ENCODE assay signal across 8 cellular contexts in the genomic region with DNA sequence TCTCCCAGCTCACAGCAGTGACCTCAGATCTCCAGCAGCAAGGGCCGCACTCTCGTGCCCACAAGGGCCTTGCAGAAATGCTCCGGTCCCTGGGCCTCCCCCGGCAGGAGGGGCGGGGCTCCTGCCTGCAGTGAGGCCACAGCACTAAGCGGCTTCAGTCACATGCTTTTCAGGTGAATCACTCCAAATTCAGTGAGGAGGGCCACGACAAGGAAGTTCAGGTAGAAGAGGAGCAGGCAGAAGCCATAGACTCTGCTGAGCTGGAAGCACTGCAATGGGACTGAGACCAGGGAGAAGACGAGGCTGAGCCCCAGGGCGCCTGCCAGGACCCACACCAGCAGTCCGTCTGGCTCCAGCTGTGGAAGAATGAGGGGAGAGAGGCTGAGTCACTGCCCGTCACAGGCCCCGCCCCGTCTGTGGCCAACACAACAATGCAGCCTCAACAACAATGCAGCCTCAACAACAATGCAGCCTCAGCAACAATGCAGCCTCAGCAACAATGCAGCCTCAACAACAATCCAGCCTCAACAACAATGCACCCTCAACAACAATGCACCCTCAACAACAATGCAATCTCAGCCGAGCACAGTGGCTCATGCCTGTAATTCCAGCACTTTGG. TPM values are rescaled to one million over a fixed set of nuclear protein-coding genes. Genes with fewer than 3 reads are reported as not detected.
DNase-seq lines count a peak whose midpoint lies in the region; ATAC-seq, FAIRE-seq and TF ChIP-seq lines count a peak whose summit lies in the region.

No MANE protein-coding gene starts in this region.

- ATAC-seq in activated T-cell treated with anti-CD3 and anti-CD28 coated beads, Interleukin-2, amount 50 U/mL, for 72 hours (replicated peaks in 1 of 2), result no peak
- ATAC-seq in K562 (peak; percentile 88), GM18520 (IDR thresholded peaks at IDR 0.05; ENCODE audit: unreplicated experiment) (no peak)
- no peak for ATAC-seq in activated CD8-positive, alpha-beta T cell treated with anti-CD3 and anti-CD28 coated beads, Interleukin-2, amount 10 ng/mL, durations not matched to agents 7 days and 5 days

- in situ Hi-C loops in K562 (cut with MboI), result no loop called here

- TF ChIP-seq EP300 in K562 (IDR thresholded peaks at IDR 0.05; ENCODE audit: low read length), result no peak
- TF ChIP-seq EP300 in suprapubic skin (IDR thresholded peaks at IDR 0.05), result no peak

- H3K9me1 ChIP-seq in K562 (ENCODE audit: control insufficient read depth, insufficient read depth, low read length), result no peaks in the 10 kb centered on the region

- no TSS peak for BruUV-seq in K562 (replicated peaks; lab: Mats Ljungman, UMichigan)

- peak overlapping the region in 1 of 2 experiments; percentile 77; a peak in 3 of 4 replicates for H3K9ac ChIP-seq in K562 (ENCODE audit: insufficient read depth in 1 of 2, low read depth in 2 of 2, low read length in 2 of 2)

- no peaks in the 10 kb centered on the region for H3K9me3 Mint-ChIP-seq in activated T-cell treated with anti-CD3 and anti-CD28 coated beads, Interleukin-2, amount 50 U/mL, for 72 hours
- H3K9me3 Mint-ChIP-seq in activated CD8-positive, alpha-beta T cell treated with anti-CD3 and anti-CD28 coated beads, Interleukin-2, amount 10 ng/mL, durations not matched to agents 7 days and 5 days (ENCODE audit: insufficient read depth), result no peaks in the 10 kb centered on the region

- H3K27me3 Mint-ChIP-seq in activated T-cell treated with anti-CD3 and anti-CD28 coated beads, Interleukin-2, amount 50 U/mL, for 72 hours (ENCODE audit: low read depth), result no peaks in the 10 kb centered on the region
- no peaks in the 10 kb centered on the region for H3K27me3 Mint-ChIP-seq in activated CD8-positive, alpha-beta T cell treated with anti-CD3 and anti-CD28 coated beads, Interleukin-2, amount 10 ng/mL, durations not matched to agents 7 days and 5 days (ENCODE audit: low read depth)

- POLR2A ChIA-PET in K562 (lab: Yijun Ruan, JAX), result no interaction called here
- POLR2A ChIA-PET in activated CD8-positive, alpha-beta T cell treated with anti-CD3 and anti-CD28 coated beads, Interleukin-2, amount 10 ng/mL, durations not matched to agents 7 days and 5 days (lab: Charles Lee), result no interaction called here

- CTCF ChIA-PET in K562 (lab: Yijun Ruan, JAX; ENCODE audit: low intra/inter-chr PET ratio), result no interaction called here
- CTCF ChIA-PET in activated CD8-positive, alpha-beta T cell treated with anti-CD3 and anti-CD28 coated beads, Interleukin-2, amount 10 ng/mL, durations not matched to agents 7 days and 5 days (lab: Charles Lee), result interaction anchor here (1.0 kb wide), 1 partner anchor 75 kb away, joined by 3 read pairs; no protein-coding TSS in a partner anchor

- no peak overlapping the region for H3K4me3 Mint-ChIP-seq in activated T-cell treated with anti-CD3 and anti-CD28 coated beads, Interleukin-2, amount 50 U/mL, for 72 hours
- H3K4me3 Mint-ChIP-seq in activated CD8-positive, alpha-beta T cell treated with anti-CD3 and anti-CD28 coated beads, Interleukin-2, amount 10 ng/mL, durations not matched to agents 7 days and 5 days, result no peak overlapping the region

- intact Hi-C loops in K562 (cut with micrococcal nuclease), result no loop called here

- WGBS in K562 (ENCODE audit: insufficient coverage, low coverage, missing lambda C conversion rate), result 21% methylated on average over 14 of the region's 14 CpGs
- WGBS in suprapubic skin, result 32% methylated on average over 14 of the region's 14 CpGs

- no peak for TF ChIP-seq POLR2A in K562 (conservative IDR thresholded peaks at IDR 0.05)
- no peak for TF ChIP-seq POLR2A in suprapubic skin (IDR thresholded peaks at IDR 0.05)

- peak overlapping the region; percentile 77 for H2AFZ ChIP-seq in K562 (ENCODE audit: low read depth, low read length)

- TF ChIP-seq CTCF in K562 (IDR thresholded peaks at IDR 0.05 in 2 of 3, conservative IDR thresholded peaks at IDR 0.05 in 1 of 3; ENCODE audit: insufficient read depth in 2 of 3, low read depth in 1 of 3, low read length in 3 of 3), result no peak
- TF ChIP-seq CTCF in suprapubic skin (IDR thresholded peaks at IDR 0.05), result no peak

- no peaks in the 10 kb centered on the region for H3K9me3 ChIP-seq in K562 (replicated peaks; ENCODE audit: control insufficient read depth, insufficient read depth, low read depth, low read length)
- H3K9me3 ChIP-seq in suprapubic skin, result no peaks in the 10 kb centered on the region

- DNase-seq in activated T-cell treated with anti-CD3 and anti-CD28 coated beads, Interleukin-2, amount 50 U/mL, for 72 hours, result no peak
- no peak for DNase-seq in activated T-cell treated with anti-CD3 and anti-CD28 coated beads, Interleukin-2, amount 50 U/mL, for 48 hours
- DNase-seq in K562 (ENCODE audit: extremely low read depth in 1 of 4, low spot score in 3 of 4) (peak; percentile 73 to 89 (median 84)), iPS-NIHi11 (ENCODE audit: low spot score) (peak; percentile 89), suprapubic skin (ENCODE audit: low spot score in 2 of 2) (no peak), NK-92 (lab: John Stamatoyannopoulos, UW; ENCODE audit: unreplicated experiment) (no peak)
- DNase-seq in activated CD8-positive, alpha-beta T cell treated with anti-CD3 and anti-CD28 coated beads, Interleukin-2, amount 10 ng/mL, durations not matched to agents 7 days and 5 days, result no peak

- H3K27me3 ChIP-seq in K562 (ENCODE audit: control insufficient read depth in 2 of 2, insufficient read depth in 2 of 2, low read length in 2 of 2) (no peaks in the 10 kb centered on the region), suprapubic skin (no peaks in the 10 kb centered on the region)

- H3K4me1 ChIP-seq in K562 (replicated peaks in 1 of 2; ENCODE audit: control insufficient read depth in 2 of 2, insufficient read depth in 2 of 2, low read length in 2 of 2) (peaks cover 30% of the 10 kb centered on the region in 2 experiments; a peak in 4 of 5 replicates), suprapubic skin (peaks cover 27% of the 10 kb centered on the region)

- H3K4me1 Mint-ChIP-seq in activated T-cell treated with anti-CD3 and anti-CD28 coated beads, Interleukin-2, amount 50 U/mL, for 72 hours (ENCODE audit: low read depth), result peaks cover 18% of the 10 kb centered on the region
- H3K4me1 Mint-ChIP-seq in activated CD8-positive, alpha-beta T cell treated with anti-CD3 and anti-CD28 coated beads, Interleukin-2, amount 10 ng/mL, durations not matched to agents 7 days and 5 days (ENCODE audit: low read depth), result peaks cover 20% of the 10 kb centered on the region

- H3K4me3 ChIP-seq in K562, result no peak overlapping the region
- H3K4me3 ChIP-seq in suprapubic skin, result no peak overlapping the region

- peaks cover 0 to 10% of the 10 kb centered on the region in 2 donors for H3K36me3 Mint-ChIP-seq in activated T-cell treated with anti-CD3 and anti-CD28 coated beads, Interleukin-2, amount 50 U/mL, for 72 hours (ENCODE audit: insufficient read depth in 2 of 2)
- H3K36me3 Mint-ChIP-seq in activated CD8-positive, alpha-beta T cell treated with anti-CD3 and anti-CD28 coated beads, Interleukin-2, amount 10 ng/mL, durations not matched to agents 7 days and 5 days (ENCODE audit: low read depth), result peaks cover 25% of the 10 kb centered on the region

- FAIRE-seq in K562 (lab: Jason Lieb, UNC), result peak; percentile 96

- H3K27ac Mint-ChIP-seq in activated T-cell treated with anti-CD3 and anti-CD28 coated beads, Interleukin-2, amount 50 U/mL, for 72 hours, result peak overlapping the region; percentile 46
- no peak overlapping the region for H3K27ac Mint-ChIP-seq in activated CD8-positive, alpha-beta T cell treated with anti-CD3 and anti-CD28 coated beads, Interleukin-2, amount 10 ng/mL, durations not matched to agents 7 days and 5 days

- no peaks in the 10 kb centered on the region for H4K20me1 ChIP-seq in K562 (replicated peaks; ENCODE audit: control insufficient read depth, insufficient read depth, low read length)

- H3K27ac ChIP-seq in K562 (ENCODE audit: extremely low read depth, low read depth, low read length), result peak overlapping the region; percentile 58; the same call in 2 of the 3 replicates
- H3K27ac ChIP-seq in suprapubic skin, result peak overlapping the region; percentile 64

- no peak for TF ChIP-seq RAD21 in K562 (CRISPR knock-in tag; conservative IDR thresholded peaks at IDR 0.05 in 1 of 2, IDR thresholded peaks at IDR 0.05 in 1 of 2)

- peak overlapping the region; percentile 68 for H3K4me2 ChIP-seq in K562 (ENCODE audit: insufficient read depth, low read length)

- H3K36me3 ChIP-seq in K562 (ENCODE audit: control insufficient read depth, insufficient read depth, low read length) (peaks cover 27% of the 10 kb centered on the region; the same call in 2 of the 3 replicates), suprapubic skin (peaks cover 38% of the 10 kb centered on the region)

- no peaks in the 10 kb centered on the region for H3K79me2 ChIP-seq in K562 (ENCODE audit: control insufficient read depth, insufficient read depth, low read length)

RNA-seq across cellular contexts. Expression of gene SLC8B1, which starts 35.2 kb away (rescaled TPM):
- 10 to 100 TPM; 25.9 to 27.4 TPM for total RNA-seq in activated T-cell treated with anti-CD3 and anti-CD28 coated beads, Interleukin-2, amount 50 U/mL, for 72 hours
- total RNA-seq in K562 (2011; cell fraction: chromatin; rRNA removed; ENCODE audit: low replicate concordance), result 58.8 and 108 TPM in 2 replicates
- total RNA-seq in K562 (2011; cell fraction: nucleolus; rRNA removed), result 66.5 and 71.5 TPM in 2 replicates
- total RNA-seq in K562 (2011; cell fraction: nucleoplasm; rRNA removed), result 58.5 and 61.2 TPM in 2 replicates
- total RNA-seq in K562 (2014; rRNA removed) (18.5 and 26.3 TPM in 2 replicates), K562 (2014; rRNA removed; fragmentation: Illumina TruSeq; extraction: Trizol) (12.6 and 18.1 TPM in 2 replicates), K562 (2015; rRNA removed; fragmentation: Illumina TruSeq; extraction: Trizol) (21.0 and 21.2 TPM in 2 replicates), K562 (2021) (31.8 and 34.1 TPM in 2 replicates), suprapubic skin (10 to 100 TPM; 29.1 to 70.2 (median 34.9) TPM)
- polyA plus RNA-seq in K562 (2011; rRNA removed) (18.2 and 25.0 TPM in 2 replicates), K562 (2014; fragmentation: Illumina TruSeq; extraction: Trizol) (23.0 and 24.1 TPM in 2 replicates), K562 (2014; fragmentation: Nextera tagmentation; extraction: Ambion mirVana) (under 1 TPM; 0.86 to 0.87 TPM), K562 (2014; rRNA removed) (25.2 and 26.5 TPM in 2 replicates)
- polyA plus RNA-seq in K562 (2011; cell fraction: cytosol; rRNA removed), result 35.8 and 50.0 TPM in 2 replicates
- 70.2 and 99.8 TPM in 2 replicates for polyA plus RNA-seq in K562 (2011; cell fraction: nucleus; rRNA removed)
- 20.5 and 24.5 TPM in 2 replicates for polyA plus RNA-seq in K562 (2012)
- polyA minus RNA-seq in K562 (2011; rRNA and poly(A)+ RNA removed), result 19.1 and 29.2 TPM in 2 replicates
- 18.6 and 20.4 TPM in 2 replicates for polyA minus RNA-seq in K562 (2011; cell fraction: cytosol; rRNA and poly(A)+ RNA removed)
- polyA minus RNA-seq in K562 (2011; cell fraction: nucleus; rRNA and poly(A)+ RNA removed), result 27.6 and 36.0 TPM in 2 replicates
- total RNA-seq in activated CD8-positive, alpha-beta T cell treated with anti-CD3 and anti-CD28 coated beads, Interleukin-2, amount 10 ng/mL, durations not matched to agents 7 days and 5 days, result 10 to 100 TPM; 23.8 to 24.7 TPM

RNA-seq across cellular contexts. Expression of gene PLBD2, which starts 58.7 kb away (rescaled TPM):
- total RNA-seq in activated T-cell treated with anti-CD3 and anti-CD28 coated beads, Interleukin-2, amount 50 U/mL, for 72 hours, result 10 to 100 TPM; 13.2 to 14.7 TPM
- 26.2 and 43.8 TPM in 2 replicates for total RNA-seq in K562 (2011; cell fraction: chromatin; rRNA removed; ENCODE audit: low replicate concordance)
- total RNA-seq in K562 (2011; cell fraction: nucleolus; rRNA removed), result 42.6 and 46.5 TPM in 2 replicates
- 41.1 and 61.7 TPM in 2 replicates for total RNA-seq in K562 (2011; cell fraction: nucleoplasm; rRNA removed)
- total RNA-seq in K562 (2014; rRNA removed) (7.2 and 9.1 TPM in 2 replicates), K562 (2014; rRNA removed; fragmentation: Illumina TruSeq; extraction: Trizol) (1.3 and 2.4 TPM in 2 replicates), K562 (2015; rRNA removed; fragmentation: Illumina TruSeq; extraction: Trizol) (4.1 and 4.4 TPM in 2 replicates), K562 (2021) (33.1 and 37.4 TPM in 2 replicates), suprapubic skin (10 to 100 TPM; 22.2 to 29.2 (median 27.3) TPM)
- polyA plus RNA-seq in K562 (2011; rRNA removed) (5.5 and 7.8 TPM in 2 replicates), K562 (2014; fragmentation: Illumina TruSeq; extraction: Trizol) (31.3 and 33.7 TPM in 2 replicates), K562 (2014; fragmentation: Nextera tagmentation; extraction: Ambion mirVana) (1 to 10 TPM; 5.0 to 6.0 TPM), K562 (2014; rRNA removed) (16.4 and 17.6 TPM in 2 replicates)
- 11.4 and 15.3 TPM in 2 replicates for polyA plus RNA-seq in K562 (2011; cell fraction: cytosol; rRNA removed)
- polyA plus RNA-seq in K562 (2011; cell fraction: nucleus; rRNA removed), result 8.5 and 11.2 TPM in 2 replicates
- 18.7 and 28.0 TPM in 2 replicates for polyA plus RNA-seq in K562 (2012)
- 7.4 and 11.0 TPM in 2 replicates for polyA minus RNA-seq in K562 (2011; rRNA and poly(A)+ RNA removed)
- 21.5 and 26.5 TPM in 2 replicates for polyA minus RNA-seq in K562 (2011; cell fraction: cytosol; rRNA and poly(A)+ RNA removed)
- 6.9 and 7.3 TPM in 2 replicates for polyA minus RNA-seq in K562 (2011; cell fraction: nucleus; rRNA and poly(A)+ RNA removed)
- total RNA-seq in activated CD8-positive, alpha-beta T cell treated with anti-CD3 and anti-CD28 coated beads, Interleukin-2, amount 10 ng/mL, durations not matched to agents 7 days and 5 days, result 10 to 100 TPM; 11.1 to 12.0 TPM

Comparison
In these comparisons a context has a peak if more than half of its experiments do, and no peak if none do; other contexts are left out.
1. DNase-seq: peak in K562 (4 of 4) and iPS-NIHi11 (single experiment); none in activated T-cell treated with anti-CD3 and anti-CD28 coated beads, Interleukin-2, amount 50 U/mL, for 72 hours (0 of 2), activated T-cell treated with anti-CD3 and anti-CD28 coated beads, Interleukin-2, amount 50 U/mL, for 48 hours (0 of 2), suprapubic skin (0 of 2), activated CD8-positive, alpha-beta T cell treated with anti-CD3 and anti-CD28 coated beads, Interleukin-2, amount 10 ng/mL, durations not matched to agents 7 days and 5 days (single experiment) and NK-92 (single experiment).